1 cellular context compared by ENCODE assay signal in the genomic region with DNA sequence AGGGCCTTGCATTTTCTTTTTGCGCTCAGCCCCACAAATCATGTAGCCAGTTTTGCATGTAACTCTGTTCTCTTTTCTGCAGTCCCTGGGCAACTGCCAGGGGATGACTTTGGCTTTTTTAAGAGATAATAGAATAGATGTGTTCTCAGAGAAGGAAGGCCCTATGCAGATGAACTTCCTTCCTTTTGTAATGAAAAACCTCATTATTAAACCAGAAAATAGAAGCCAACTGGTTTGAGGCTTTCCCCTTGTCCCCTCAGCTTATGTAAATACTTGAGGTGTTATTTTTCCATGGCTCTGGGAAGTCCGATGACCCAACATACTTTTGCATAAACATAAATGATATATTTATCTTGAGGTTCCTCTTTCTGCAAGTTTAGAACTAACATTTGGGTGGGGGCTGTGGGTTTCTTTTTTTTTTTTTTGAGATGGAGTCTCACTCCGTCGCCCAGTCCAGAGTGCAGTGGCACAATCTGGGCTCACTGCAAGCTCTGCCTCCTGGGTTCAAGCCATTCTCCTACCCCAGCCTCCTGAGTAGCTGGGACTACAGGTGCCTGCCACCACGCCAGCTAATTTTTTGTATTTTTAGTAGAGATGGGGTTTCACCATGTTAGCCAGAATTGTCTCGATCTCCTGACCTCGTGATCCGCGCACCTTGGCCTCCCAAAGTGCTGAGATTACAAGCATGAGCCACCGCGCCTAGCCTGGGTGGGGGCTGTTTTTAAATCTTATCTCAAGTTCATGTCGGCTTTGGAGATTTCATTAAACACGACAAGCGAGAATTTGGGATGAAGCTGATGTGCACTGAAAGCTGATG.
TF ChIP-seq lines count a peak whose summit lies in the region.

No MANE protein-coding gene starts in this region.

TF ChIP-seq in GM12878, 131 proteins besides CTCF, POLR2A, EP300 and RAD21 (continued from another document and continues in another):
- TF ChIP-seq, protein P1, sequence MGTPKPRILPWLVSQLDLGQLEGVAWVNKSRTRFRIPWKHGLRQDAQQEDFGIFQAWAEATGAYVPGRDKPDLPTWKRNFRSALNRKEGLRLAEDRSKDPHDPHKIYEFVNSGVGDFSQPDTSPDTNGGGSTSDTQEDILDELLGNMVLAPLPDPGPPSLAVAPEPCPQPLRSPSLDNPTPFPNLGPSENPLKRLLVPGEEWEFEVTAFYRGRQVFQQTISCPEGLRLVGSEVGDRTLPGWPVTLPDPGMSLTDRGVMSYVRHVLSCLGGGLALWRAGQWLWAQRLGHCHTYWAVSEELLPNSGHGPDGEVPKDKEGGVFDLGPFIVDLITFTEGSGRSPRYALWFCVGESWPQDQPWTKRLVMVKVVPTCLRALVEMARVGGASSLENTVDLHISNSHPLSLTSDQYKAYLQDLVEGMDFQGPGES (IDR thresholded peaks at IDR 0.05) = no peak
- no peak for TF ChIP-seq TARDBP (IDR thresholded peaks at IDR 0.05; ENCODE audit: borderline replicate concordance)
- no peak for TF ChIP-seq EGR1 (IDR thresholded peaks at IDR 0.05; ENCODE audit: borderline replicate concordance in 1 of 2, low read depth in 2 of 2, low read length in 2 of 2)
- TF ChIP-seq RAD51 (IDR thresholded peaks at IDR 0.05) = no peak; the same call in 1 of the 2 replicates
- no peak for TF ChIP-seq RB1 (IDR thresholded peaks at IDR 0.05; ENCODE audit: borderline replicate concordance)
- TF ChIP-seq, protein P2, sequence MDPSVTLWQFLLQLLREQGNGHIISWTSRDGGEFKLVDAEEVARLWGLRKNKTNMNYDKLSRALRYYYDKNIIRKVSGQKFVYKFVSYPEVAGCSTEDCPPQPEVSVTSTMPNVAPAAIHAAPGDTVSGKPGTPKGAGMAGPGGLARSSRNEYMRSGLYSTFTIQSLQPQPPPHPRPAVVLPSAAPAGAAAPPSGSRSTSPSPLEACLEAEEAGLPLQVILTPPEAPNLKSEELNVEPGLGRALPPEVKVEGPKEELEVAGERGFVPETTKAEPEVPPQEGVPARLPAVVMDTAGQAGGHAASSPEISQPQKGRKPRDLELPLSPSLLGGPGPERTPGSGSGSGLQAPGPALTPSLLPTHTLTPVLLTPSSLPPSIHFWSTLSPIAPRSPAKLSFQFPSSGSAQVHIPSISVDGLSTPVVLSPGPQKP (IDR thresholded peaks at IDR 0.05; ENCODE audit: low read depth, low read length) = no peak
- no peak for TF ChIP-seq SIN3A (IDR thresholded peaks at IDR 0.05; ENCODE audit: low read depth, low read length)
- TF ChIP-seq SRF (IDR thresholded peaks at IDR 0.05; ENCODE audit: low read depth in 2 of 2, low read length in 2 of 2) = no peak
- TF ChIP-seq KLF5 (IDR thresholded peaks at IDR 0.05; ENCODE audit: partially characterized antibody) = no peak
- no peak for TF ChIP-seq SMAD1 (IDR thresholded peaks at IDR 0.05; ENCODE audit: low read depth, partially characterized antibody)
- TF ChIP-seq, protein P3, sequence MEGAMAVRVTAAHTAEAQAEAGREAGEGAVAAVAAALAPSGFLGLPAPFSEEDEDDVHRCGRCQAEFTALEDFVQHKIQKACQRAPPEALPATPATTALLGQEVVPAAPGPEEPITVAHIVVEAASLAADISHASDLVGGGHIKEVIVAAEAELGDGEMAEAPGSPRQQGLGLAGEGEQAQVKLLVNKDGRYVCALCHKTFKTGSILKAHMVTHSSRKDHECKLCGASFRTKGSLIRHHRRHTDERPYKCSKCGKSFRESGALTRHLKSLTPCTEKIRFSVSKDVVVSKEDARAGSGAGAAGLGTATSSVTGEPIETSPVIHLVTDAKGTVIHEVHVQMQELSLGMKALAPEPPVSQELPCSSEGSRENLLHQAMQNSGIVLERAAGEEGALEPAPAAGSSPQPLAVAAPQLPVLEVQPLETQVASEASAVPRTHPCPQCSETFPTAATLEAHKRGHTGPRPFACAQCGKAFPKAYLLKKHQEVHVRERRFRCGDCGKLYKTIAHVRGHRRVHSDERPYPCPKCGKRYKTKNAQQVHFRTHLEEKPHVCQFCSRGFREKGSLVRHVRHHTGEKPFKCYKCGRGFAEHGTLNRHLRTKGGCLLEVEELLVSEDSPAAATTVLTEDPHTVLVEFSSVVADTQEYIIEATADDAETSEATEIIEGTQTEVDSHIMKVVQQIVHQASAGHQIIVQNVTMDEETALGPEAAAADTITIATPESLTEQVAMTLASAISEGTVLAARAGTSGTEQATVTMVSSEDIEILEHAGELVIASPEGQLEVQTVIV (IDR thresholded peaks at IDR 0.05; ENCODE audit: borderline replicate concordance, partially characterized antibody) = no peak
- no peak for TF ChIP-seq KAT2A (conservative IDR thresholded peaks at IDR 0.05; ENCODE audit: control insufficient read depth, low read depth, low read length)
- no peak for TF ChIP-seq JUND (IDR thresholded peaks at IDR 0.05; ENCODE audit: low read depth, low read length)
- TF ChIP-seq, protein P4, sequence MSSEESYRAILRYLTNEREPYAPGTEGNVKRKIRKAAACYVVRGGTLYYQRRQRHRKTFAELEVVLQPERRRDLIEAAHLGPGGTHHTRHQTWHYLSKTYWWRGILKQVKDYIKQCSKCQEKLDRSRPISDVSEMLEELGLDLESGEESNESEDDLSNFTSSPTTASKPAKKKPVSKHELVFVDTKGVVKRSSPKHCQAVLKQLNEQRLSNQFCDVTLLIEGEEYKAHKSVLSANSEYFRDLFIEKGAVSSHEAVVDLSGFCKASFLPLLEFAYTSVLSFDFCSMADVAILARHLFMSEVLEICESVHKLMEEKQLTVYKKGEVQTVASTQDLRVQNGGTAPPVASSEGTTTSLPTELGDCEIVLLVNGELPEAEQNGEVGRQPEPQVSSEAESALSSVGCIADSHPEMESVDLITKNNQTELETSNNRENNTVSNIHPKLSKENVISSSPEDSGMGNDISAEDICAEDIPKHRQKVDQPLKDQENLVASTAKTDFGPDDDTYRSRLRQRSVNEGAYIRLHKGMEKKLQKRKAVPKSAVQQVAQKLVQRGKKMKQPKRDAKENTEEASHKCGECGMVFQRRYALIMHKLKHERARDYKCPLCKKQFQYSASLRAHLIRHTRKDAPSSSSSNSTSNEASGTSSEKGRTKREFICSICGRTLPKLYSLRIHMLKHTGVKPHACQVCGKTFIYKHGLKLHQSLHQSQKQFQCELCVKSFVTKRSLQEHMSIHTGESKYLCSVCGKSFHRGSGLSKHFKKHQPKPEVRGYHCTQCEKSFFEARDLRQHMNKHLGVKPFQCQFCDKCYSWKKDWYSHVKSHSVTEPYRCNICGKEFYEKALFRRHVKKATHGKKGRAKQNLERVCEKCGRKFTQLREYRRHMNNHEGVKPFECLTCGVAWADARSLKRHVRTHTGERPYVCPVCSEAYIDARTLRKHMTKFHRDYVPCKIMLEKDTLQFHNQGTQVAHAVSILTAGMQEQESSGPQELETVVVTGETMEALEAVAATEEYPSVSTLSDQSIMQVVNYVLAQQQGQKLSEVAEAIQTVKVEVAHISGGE (CRISPR knock-in tag; IDR thresholded peaks at IDR 0.05) = no peak
- TF ChIP-seq IKZF2 (IDR thresholded peaks at IDR 0.05) = peak; percentile 88 to 89; a peak in 2 of 4 replicates
- no peak for TF ChIP-seq SPI1 (IDR thresholded peaks at IDR 0.05; ENCODE audit: borderline replicate concordance, insufficient read depth, low read depth, low read length)
- no peak for TF ChIP-seq WRNIP1 (IDR thresholded peaks at IDR 0.05; ENCODE audit: borderline replicate concordance, low read depth, low read length)
- TF ChIP-seq, protein P5, sequence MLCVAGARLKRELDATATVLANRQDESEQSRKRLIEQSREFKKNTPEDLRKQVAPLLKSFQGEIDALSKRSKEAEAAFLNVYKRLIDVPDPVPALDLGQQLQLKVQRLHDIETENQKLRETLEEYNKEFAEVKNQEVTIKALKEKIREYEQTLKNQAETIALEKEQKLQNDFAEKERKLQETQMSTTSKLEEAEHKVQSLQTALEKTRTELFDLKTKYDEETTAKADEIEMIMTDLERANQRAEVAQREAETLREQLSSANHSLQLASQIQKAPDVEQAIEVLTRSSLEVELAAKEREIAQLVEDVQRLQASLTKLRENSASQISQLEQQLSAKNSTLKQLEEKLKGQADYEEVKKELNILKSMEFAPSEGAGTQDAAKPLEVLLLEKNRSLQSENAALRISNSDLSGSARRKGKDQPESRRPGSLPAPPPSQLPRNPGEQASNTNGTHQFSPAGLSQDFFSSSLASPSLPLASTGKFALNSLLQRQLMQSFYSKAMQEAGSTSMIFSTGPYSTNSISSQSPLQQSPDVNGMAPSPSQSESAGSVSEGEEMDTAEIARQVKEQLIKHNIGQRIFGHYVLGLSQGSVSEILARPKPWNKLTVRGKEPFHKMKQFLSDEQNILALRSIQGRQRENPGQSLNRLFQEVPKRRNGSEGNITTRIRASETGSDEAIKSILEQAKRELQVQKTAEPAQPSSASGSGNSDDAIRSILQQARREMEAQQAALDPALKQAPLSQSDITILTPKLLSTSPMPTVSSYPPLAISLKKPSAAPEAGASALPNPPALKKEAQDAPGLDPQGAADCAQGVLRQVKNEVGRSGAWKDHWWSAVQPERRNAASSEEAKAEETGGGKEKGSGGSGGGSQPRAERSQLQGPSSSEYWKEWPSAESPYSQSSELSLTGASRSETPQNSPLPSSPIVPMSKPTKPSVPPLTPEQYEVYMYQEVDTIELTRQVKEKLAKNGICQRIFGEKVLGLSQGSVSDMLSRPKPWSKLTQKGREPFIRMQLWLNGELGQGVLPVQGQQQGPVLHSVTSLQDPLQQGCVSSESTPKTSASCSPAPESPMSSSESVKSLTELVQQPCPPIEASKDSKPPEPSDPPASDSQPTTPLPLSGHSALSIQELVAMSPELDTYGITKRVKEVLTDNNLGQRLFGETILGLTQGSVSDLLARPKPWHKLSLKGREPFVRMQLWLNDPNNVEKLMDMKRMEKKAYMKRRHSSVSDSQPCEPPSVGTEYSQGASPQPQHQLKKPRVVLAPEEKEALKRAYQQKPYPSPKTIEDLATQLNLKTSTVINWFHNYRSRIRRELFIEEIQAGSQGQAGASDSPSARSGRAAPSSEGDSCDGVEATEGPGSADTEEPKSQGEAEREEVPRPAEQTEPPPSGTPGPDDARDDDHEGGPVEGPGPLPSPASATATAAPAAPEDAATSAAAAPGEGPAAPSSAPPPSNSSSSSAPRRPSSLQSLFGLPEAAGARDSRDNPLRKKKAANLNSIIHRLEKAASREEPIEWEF (IDR thresholded peaks at IDR 0.05; ENCODE audit: insufficient replicate concordance, low read depth, low read length) = no peak
- no peak for TF ChIP-seq SREBF1 (IDR thresholded peaks at IDR 0.05; ENCODE audit: low read length)
- no peak for TF ChIP-seq DPF2 (IDR thresholded peaks at IDR 0.05)
- peak; percentile 60 for TF ChIP-seq RUNX3 (IDR thresholded peaks at IDR 0.05; ENCODE audit: low read length)
- TF ChIP-seq ZNF274 (IDR thresholded peaks at IDR 0.05; ENCODE audit: insufficient read depth, insufficient read length) = no peak
- no peak for TF ChIP-seq RCOR1 (conservative IDR thresholded peaks at IDR 0.05; ENCODE audit: low read depth, low read length)
- TF ChIP-seq, protein P6, sequence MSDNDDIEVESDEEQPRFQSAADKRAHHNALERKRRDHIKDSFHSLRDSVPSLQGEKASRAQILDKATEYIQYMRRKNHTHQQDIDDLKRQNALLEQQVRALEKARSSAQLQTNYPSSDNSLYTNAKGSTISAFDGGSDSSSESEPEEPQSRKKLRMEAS (IDR thresholded peaks at IDR 0.05; ENCODE audit: low read depth, low read length) = no peak
- TF ChIP-seq, protein P7, sequence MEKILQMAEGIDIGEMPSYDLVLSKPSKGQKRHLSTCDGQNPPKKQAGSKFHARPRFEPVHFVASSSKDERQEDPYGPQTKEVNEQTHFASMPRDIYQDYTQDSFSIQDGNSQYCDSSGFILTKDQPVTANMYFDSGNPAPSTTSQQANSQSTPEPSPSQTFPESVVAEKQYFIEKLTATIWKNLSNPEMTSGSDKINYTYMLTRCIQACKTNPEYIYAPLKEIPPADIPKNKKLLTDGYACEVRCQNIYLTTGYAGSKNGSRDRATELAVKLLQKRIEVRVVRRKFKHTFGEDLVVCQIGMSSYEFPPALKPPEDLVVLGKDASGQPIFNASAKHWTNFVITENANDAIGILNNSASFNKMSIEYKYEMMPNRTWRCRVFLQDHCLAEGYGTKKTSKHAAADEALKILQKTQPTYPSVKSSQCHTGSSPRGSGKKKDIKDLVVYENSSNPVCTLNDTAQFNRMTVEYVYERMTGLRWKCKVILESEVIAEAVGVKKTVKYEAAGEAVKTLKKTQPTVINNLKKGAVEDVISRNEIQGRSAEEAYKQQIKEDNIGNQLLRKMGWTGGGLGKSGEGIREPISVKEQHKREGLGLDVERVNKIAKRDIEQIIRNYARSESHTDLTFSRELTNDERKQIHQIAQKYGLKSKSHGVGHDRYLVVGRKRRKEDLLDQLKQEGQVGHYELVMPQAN (conservative IDR thresholded peaks at IDR 0.05) = no peak
- TF ChIP-seq ZBED1 (IDR thresholded peaks at IDR 0.05; ENCODE audit: borderline replicate concordance) = no peak
- no peak for TF ChIP-seq CHD2 (IDR thresholded peaks at IDR 0.05; ENCODE audit: borderline replicate concordance, low read depth, low read length)
- no peak for TF ChIP-seq NFYA (IDR thresholded peaks at IDR 0.05; ENCODE audit: borderline replicate concordance, low read depth, low read length)
- TF ChIP-seq FOS (IDR thresholded peaks at IDR 0.05; ENCODE audit: borderline replicate concordance, extremely low read depth, insufficient read length) = no peak
- no peak for TF ChIP-seq HDAC2 (IDR thresholded peaks at IDR 0.05)
- no peak; the same call in 1 of the 2 replicates for TF ChIP-seq NBN (IDR thresholded peaks at IDR 0.05)
- TF ChIP-seq, protein P8, sequence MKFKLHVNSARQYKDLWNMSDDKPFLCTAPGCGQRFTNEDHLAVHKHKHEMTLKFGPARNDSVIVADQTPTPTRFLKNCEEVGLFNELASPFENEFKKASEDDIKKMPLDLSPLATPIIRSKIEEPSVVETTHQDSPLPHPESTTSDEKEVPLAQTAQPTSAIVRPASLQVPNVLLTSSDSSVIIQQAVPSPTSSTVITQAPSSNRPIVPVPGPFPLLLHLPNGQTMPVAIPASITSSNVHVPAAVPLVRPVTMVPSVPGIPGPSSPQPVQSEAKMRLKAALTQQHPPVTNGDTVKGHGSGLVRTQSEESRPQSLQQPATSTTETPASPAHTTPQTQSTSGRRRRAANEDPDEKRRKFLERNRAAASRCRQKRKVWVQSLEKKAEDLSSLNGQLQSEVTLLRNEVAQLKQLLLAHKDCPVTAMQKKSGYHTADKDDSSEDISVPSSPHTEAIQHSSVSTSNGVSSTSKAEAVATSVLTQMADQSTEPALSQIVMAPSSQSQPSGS (IDR thresholded peaks at IDR 0.05; ENCODE audit: low read length) = no peak
